13 cellular contexts compared by ENCODE assay signal in the genomic region with DNA sequence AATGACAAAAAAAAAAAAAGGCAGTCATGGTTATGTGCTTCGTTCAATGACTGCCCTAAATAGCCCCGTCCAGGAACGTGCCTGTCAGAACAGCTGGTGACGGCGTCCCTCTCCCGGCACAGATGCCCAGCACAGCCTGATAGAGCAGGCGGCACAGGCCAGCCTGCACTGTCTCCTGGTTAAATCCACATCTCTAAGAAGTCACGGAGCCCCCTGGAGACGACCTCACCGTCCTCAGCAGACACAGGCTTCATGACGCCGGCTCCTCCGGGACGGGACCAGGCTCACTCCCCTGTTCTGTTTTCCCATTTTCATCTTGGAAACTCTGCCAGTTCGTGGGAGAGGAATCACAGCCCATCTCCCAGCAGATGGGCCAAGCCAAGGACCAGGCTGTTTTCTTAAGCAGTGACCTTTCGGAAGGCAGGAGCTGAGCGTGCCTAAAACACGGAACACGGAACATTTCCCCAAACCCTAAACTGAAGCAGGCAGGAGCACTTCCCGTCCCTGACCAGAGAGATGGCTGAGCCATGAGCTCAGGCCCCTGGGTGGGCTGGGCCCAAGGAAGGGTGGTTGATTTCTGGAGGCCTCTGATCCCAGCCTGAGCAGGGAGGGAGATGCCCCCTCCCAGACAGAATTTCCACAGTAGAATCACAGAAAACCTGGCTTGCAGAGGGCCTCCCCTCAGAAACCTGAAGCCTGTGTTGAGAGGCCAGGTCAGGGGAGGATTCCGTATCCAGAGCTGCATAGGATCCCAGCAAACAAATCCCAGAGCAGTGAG. TPM values are rescaled to one million over a fixed set of nuclear protein-coding genes. Genes with fewer than 3 reads are reported as not detected.
DNase-seq lines count a peak whose midpoint lies in the region; ATAC-seq and TF ChIP-seq lines count a peak whose summit lies in the region.
"Had no signal": no experiment of that assay in that cellular context is flagged by ENCODE, and none has a peak within 500 bp of the region (broad histone marks: within the 10 kb centered on the region; RNA-seq: fewer than 3 reads in every experiment).

No MANE protein-coding gene starts in this region.

- no peak for ATAC-seq in body of pancreas
- peak; percentile 78 for ATAC-seq in left ventricle myocardium superior
- peak; percentile 26 for ATAC-seq in omental fat pad (ENCODE audit: low FRiP score)
- peak; percentile 13 to 45 for ATAC-seq in upper lobe of left lung (ENCODE audit: low FRiP score in 2 of 2)
- ATAC-seq in GM21526 (IDR thresholded peaks at IDR 0.05; ENCODE audit: low FRiP score, unreplicated experiment): no peak
- no peak for ATAC-seq in HG02642 (IDR thresholded peaks at IDR 0.05; ENCODE audit: poor library complexity, unreplicated experiment)

- H3K27ac ChIP-seq in body of pancreas: peak overlapping the region in 3 of 4 donors; percentile 64 to 84 (median 75)
- peak overlapping the region; percentile 4 to 69 (median 48) for H3K27ac ChIP-seq in upper lobe of left lung

- H3K4me1 ChIP-seq in body of pancreas (peaks cover 80% of the 10 kb centered on the region), upper lobe of left lung (no peaks in the 10 kb centered on the region), Caco-2 (peaks cover 35% of the 10 kb centered on the region)

- 64 to 71% methylated on average over 20 to 21 of the region's 21 CpGs for WGBS in body of pancreas, 2 donors
- 63 to 79% methylated on average over 14 to 21 of the region's 21 CpGs for WGBS in upper lobe of left lung, 2 donors

- intact Hi-C loops in body of pancreas (cut with DNase I) (no loop called here), left ventricle myocardium superior (cut with micrococcal nuclease) (no loop called here), Caco-2 (cut with micrococcal nuclease; ENCODE audit: unreplicated experiment) (no loop called here)

- no peak overlapping the region for H3K4me3 ChIP-seq in body of pancreas
- no peak overlapping the region for H3K4me3 ChIP-seq in upper lobe of left lung
- no peak overlapping the region for H3K4me3 ChIP-seq in Caco-2 (ENCODE audit: low read depth, low read length)

- H3K27ac Mint-ChIP-seq in Caco-2 (ENCODE audit: unreplicated experiment): no peak overlapping the region
- H3K27ac Mint-ChIP-seq: naive B cell had no signal

- H3K27me3 Mint-ChIP-seq in Caco-2 (ENCODE audit: insufficient read depth, unreplicated experiment): no peaks in the 10 kb centered on the region

- H3K36me3 ChIP-seq in body of pancreas (replicated peaks in 1 of 2; ENCODE audit: insufficient read depth in 1 of 2, low read depth in 2 of 2) (no peaks in the 10 kb centered on the region), upper lobe of left lung (no peaks in the 10 kb centered on the region), Caco-2 (ENCODE audit: control insufficient read depth, insufficient read depth, low read length) (no peaks in the 10 kb centered on the region)

- TF ChIP-seq CTCF in body of pancreas (IDR thresholded peaks at IDR 0.05) (no peak), omental fat pad (IDR thresholded peaks at IDR 0.05) (no peak), upper lobe of left lung (IDR thresholded peaks at IDR 0.05) (no peak), Caco-2 (IDR thresholded peaks at IDR 0.05; ENCODE audit: insufficient read depth in 1 of 2, low read depth in 1 of 2, low read length in 1 of 2, severe bottlenecking in 1 of 2, unreplicated experiment in 1 of 2) (no peak)

- H3K9me3 Mint-ChIP-seq in Caco-2 (ENCODE audit: unreplicated experiment): no peaks in the 10 kb centered on the region

- H3K4me1 Mint-ChIP-seq in Caco-2 (ENCODE audit: low read depth, unreplicated experiment): peaks cover 9% of the 10 kb centered on the region
- H3K4me1 Mint-ChIP-seq: naive B cell had no signal

- CTCF ChIA-PET in Caco-2 (lab: Charles Lee): interaction anchor here (1.1 kb wide), 1 partner anchor 22 kb away, joined by 3 read pairs; no protein-coding TSS in a partner anchor

- TF ChIP-seq EP300 in upper lobe of left lung (IDR thresholded peaks at IDR 0.05): peak in 2 of 4 donors; percentile 16 to 18

- H3K27me3 ChIP-seq in body of pancreas: no peaks in the 10 kb centered on the region
- H3K27me3 ChIP-seq in upper lobe of left lung: no peaks in the 10 kb centered on the region
- H3K27me3 ChIP-seq in Caco-2 (replicated peaks; ENCODE audit: control insufficient read depth, insufficient read depth, low read length): no peaks in the 10 kb centered on the region

- H3K36me3 Mint-ChIP-seq in Caco-2 (ENCODE audit: insufficient read depth, unreplicated experiment): no peaks in the 10 kb centered on the region
- H3K36me3 Mint-ChIP-seq: naive B cell had no signal

- no peak overlapping the region for H3K4me3 Mint-ChIP-seq in Caco-2 (ENCODE audit: unreplicated experiment)
- H3K4me3 Mint-ChIP-seq: naive B cell had no signal

- H3K9me3 ChIP-seq in body of pancreas (no peaks in the 10 kb centered on the region), upper lobe of left lung (no peaks in the 10 kb centered on the region), Caco-2 (no peaks in the 10 kb centered on the region)
- H3K9me3 ChIP-seq: SK-N-SH had no signal

- BruUV-seq in Caco-2 (replicated peaks; lab: Mats Ljungman, UMichigan): no TSS peak

- peak in 1 of 4 donors; percentile 35 for DNase-seq in body of pancreas
- peak; percentile 71 for DNase-seq in left ventricle myocardium superior
- no peak for DNase-seq in omental fat pad (ENCODE audit: low spot score)
- DNase-seq in upper lobe of left lung: no peak
- DNase-seq in Caco-2: no peak
- DNase-seq in glomerular visceral epithelial cell (ENCODE audit: extremely low spot score): no peak
- DNase-seq: activated CD4-positive, alpha-beta T cell treated with anti-CD3 and anti-CD28 coated beads, Interleukin-2, amount 50 U/mL, for 48 hours; DND-41; naive B cell; NCI-H510A treated with DMSO at 0.1 percent for 48 hours; SK-N-SH had no signal

- no peak for TF ChIP-seq POLR2A in body of pancreas (IDR thresholded peaks at IDR 0.05)
- TF ChIP-seq POLR2A in upper lobe of left lung (IDR thresholded peaks at IDR 0.05): no peak

- POLR2A ChIA-PET in Caco-2 (lab: Charles Lee): no interaction called here

RNA-seq across cellular contexts. Expression of gene ADCY5, which starts 35.9 kb away (rescaled TPM):
- 10 to 100 TPM; 10.6 to 18.8 TPM for total RNA-seq in body of pancreas
- total RNA-seq in left ventricle myocardium superior: 273 TPM
- total RNA-seq in omental fat pad: 10 to 100 TPM; 14.0 to 86.8 (median 41.5) TPM
- 10 to 100 TPM in 2 of 6 donors, 1 to 10 TPM in 4; 2.1 to 23.0 (median 3.2) TPM for total RNA-seq in upper lobe of left lung
- 0.44 and 0.91 TPM in 2 replicates for total RNA-seq in Caco-2 (2022)

Comparison
In these comparisons a context has a peak if more than half of its experiments do, and no peak if none do; other contexts are left out.
1. ATAC-seq: peak in left ventricle myocardium superior (single experiment), omental fat pad (single experiment) and upper lobe of left lung (2 of 2); none in body of pancreas (single experiment), GM21526 (single experiment) and HG02642 (single experiment).